In the genomic region with DNA sequence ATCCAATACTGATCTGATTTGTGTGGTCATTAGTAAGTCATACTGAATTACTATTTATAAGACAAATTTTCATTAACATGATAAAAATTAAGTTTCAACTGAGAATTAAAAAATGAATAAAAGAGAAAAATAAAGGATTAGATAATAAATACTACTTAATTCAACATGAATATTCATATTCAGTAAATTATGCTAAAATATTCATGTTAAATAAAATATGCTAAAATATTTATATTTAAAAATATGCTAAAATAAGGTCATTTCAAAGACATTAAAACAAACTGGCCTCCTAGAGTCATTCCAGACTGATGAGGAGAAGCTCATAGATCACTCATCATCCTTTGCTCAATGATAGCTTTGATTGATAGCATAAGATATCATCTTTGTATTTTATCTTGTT, we compare ENCODE assay signal across 29 cellular contexts.
"Had no signal": no experiment of that assay in that cellular context is flagged by ENCODE, and none has a peak within 500 bp of the region (broad histone marks: within the 10 kb centered on the region; RNA-seq: fewer than 3 reads in every experiment).

No MANE protein-coding gene starts in this region.

- H3K36me3 ChIP-seq: neutrophil, right lobe of liver, sigmoid colon, stomach, thoracic aorta, thyroid gland, tibial nerve, upper lobe of left lung, vagina had no signal

- H3K9me3 ChIP-seq: neutrophil, psoas muscle, right lobe of liver, sigmoid colon, stomach, thoracic aorta, thyroid gland, tibial nerve, upper lobe of left lung, vagina had no signal

- H3K4me3 ChIP-seq: psoas muscle, right lobe of liver, sigmoid colon, stomach, thoracic aorta, thyroid gland, tibial nerve, upper lobe of left lung, vagina had no signal

- H3K27ac Mint-ChIP-seq: natural killer cell treated with Interleukin-12 subunit alpha and Interleukin-12 subunit beta and Interleukin-15 and Interleukin-18, amount 100 ng/mL, for 72 hours; nephron progenitor cell; progenitor cell of endocrine pancreas; stimulated activated effector memory CD8-positive, alpha-beta T cell treated with anti-CD3 and anti-CD28 coated beads, Interleukin-12 subunit alpha, Interleukin-12 subunit beta, amount 100 ng/mL, for 72 hours; stimulated activated naive B cell treated with anti-CD40 and anti-IgM and Interleukin-4, amounts not matched to agents 10 μg/mL and 1 μg/mL and 100 μg/mL, for 72 hours; stimulated activated naive CD8-positive, alpha-beta T cell treated with anti-CD3 and anti-CD28 coated beads, Interleukin-15, Interleukin-2, amounts not matched to agents 100 ng/mL and 50 ng/mL, for 24 hours had no signal

- H3K9ac ChIP-seq: parathyroid adenoma had no signal

- FAIRE-seq: urothelium cell line had no signal

- H3K4me1 Mint-ChIP-seq: nephron progenitor cell; neural crest cell; stimulated activated effector memory CD8-positive, alpha-beta T cell treated with anti-CD3 and anti-CD28 coated beads, Interleukin-12 subunit alpha, Interleukin-12 subunit beta, amount 100 ng/mL, for 72 hours; stimulated activated naive B cell treated with anti-CD40 and anti-IgM and Interleukin-4, amounts not matched to agents 10 μg/mL and 1 μg/mL and 100 μg/mL, for 72 hours had no signal

- DNase-seq: nephron progenitor cell; nucleus accumbens; posterior cingulate gyrus; psoas muscle; right cardiac atrium; right lobe of liver; sigmoid colon; small intestine; stimulated activated CD4-positive, alpha-beta T cell treated with anti-CD3 and anti-CD28 coated beads, Interleukin-15, amount 100 ng/mL, for 24 hours; stimulated activated CD4-positive, alpha-beta T cell treated with anti-CD3 and anti-CD28 coated beads, Interleukin-2, amount 100 ng/mL, for 24 hours; stimulated activated CD4-positive, alpha-beta T cell treated with anti-CD3 and anti-CD28 coated beads, Interleukin-2, amount 100 ng/mL, for 48 hours; stimulated activated CD4-positive, alpha-beta T cell treated with anti-CD3 and anti-CD28 coated beads, Interleukin-4, amount 100 ng/mL, for 24 hours; stimulated activated naive B cell treated with anti-CD40 and anti-IgM and Interleukin-4, amounts not matched to agents 10 μg/mL and 1 μg/mL and 100 μg/mL, for 72 hours; stimulated activated naive CD4-positive, alpha-beta T cell treated with Interleukin-2 at 50 U/mL for 16 hours; stomach; thyroid gland; trophoblast cell; upper lobe of left lung had no signal

- H3K27ac ChIP-seq: neutrophil, parathyroid adenoma, psoas muscle, right lobe of liver, sigmoid colon, stomach, thoracic aorta, thyroid gland, tibial nerve, upper lobe of left lung, vagina had no signal

- H3K9me3 Mint-ChIP-seq: natural killer cell treated with Interleukin-12 subunit alpha and Interleukin-12 subunit beta and Interleukin-15 and Interleukin-18, amount 100 ng/mL, for 72 hours; nephron progenitor cell; neural crest cell; stimulated activated effector memory CD8-positive, alpha-beta T cell treated with anti-CD3 and anti-CD28 coated beads, Interleukin-12 subunit alpha, Interleukin-12 subunit beta, amount 100 ng/mL, for 72 hours; stimulated activated naive B cell treated with anti-CD40 and anti-IgM and Interleukin-4, amounts not matched to agents 10 μg/mL and 1 μg/mL and 100 μg/mL, for 72 hours had no signal

- H3K4me3 Mint-ChIP-seq: natural killer cell treated with Interleukin-12 subunit alpha and Interleukin-12 subunit beta and Interleukin-15 and Interleukin-18, amount 100 ng/mL, for 72 hours; nephron progenitor cell; neural crest cell; stimulated activated effector memory CD8-positive, alpha-beta T cell treated with anti-CD3 and anti-CD28 coated beads, Interleukin-12 subunit alpha, Interleukin-12 subunit beta, amount 100 ng/mL, for 72 hours; stimulated activated naive B cell treated with anti-CD40 and anti-IgM and Interleukin-4, amounts not matched to agents 10 μg/mL and 1 μg/mL and 100 μg/mL, for 72 hours; stimulated activated naive CD8-positive, alpha-beta T cell treated with anti-CD3 and anti-CD28 coated beads, Interleukin-15, Interleukin-2, amounts not matched to agents 100 ng/mL and 50 ng/mL, for 24 hours had no signal

- H3K4me1 ChIP-seq: parathyroid adenoma, psoas muscle, right lobe of liver, sigmoid colon, stomach, thyroid gland, tibial nerve, upper lobe of left lung, vagina had no signal

- ATAC-seq: natural killer cell treated with Interleukin-12 subunit alpha and Interleukin-12 subunit beta and Interleukin-15 and Interleukin-18, amount 100 ng/mL, for 72 hours; psoas muscle; right cardiac atrium; right lobe of liver; stimulated activated effector memory CD8-positive, alpha-beta T cell treated with anti-CD3 and anti-CD28 coated beads, Interleukin-12 subunit alpha, Interleukin-12 subunit beta, amount 100 ng/mL, for 72 hours; stimulated activated naive B cell treated with anti-CD40 and anti-IgM and Interleukin-4, amounts not matched to agents 10 μg/mL and 1 μg/mL and 100 μg/mL, for 72 hours had no signal

- H3K36me3 Mint-ChIP-seq: natural killer cell treated with Interleukin-12 subunit alpha and Interleukin-12 subunit beta and Interleukin-15 and Interleukin-18, amount 100 ng/mL, for 72 hours; stimulated activated effector memory CD8-positive, alpha-beta T cell treated with anti-CD3 and anti-CD28 coated beads, Interleukin-12 subunit alpha, Interleukin-12 subunit beta, amount 100 ng/mL, for 72 hours; stimulated activated naive B cell treated with anti-CD40 and anti-IgM and Interleukin-4, amounts not matched to agents 10 μg/mL and 1 μg/mL and 100 μg/mL, for 72 hours had no signal
